ENCODE assay signal across 20 cellular contexts in genomic region chrX:96984538-96984937, GRCh38.
"Had no signal": no experiment of that assay in that cellular context is flagged by ENCODE, and none has a peak within 500 bp of the region (broad histone marks: within the 10 kb centered on the region; RNA-seq: fewer than 3 reads in every experiment).

No MANE protein-coding gene starts in this region.

- H3K4me3 ChIP-seq: MG63, SJSA1, SK-N-MC had no signal

- H3K27me3 ChIP-seq: MG63, SJSA1 had no signal

- H3K4me1 ChIP-seq: SJSA1 had no signal

- DNase-seq: Karpas-422, KG1, MG63, NCI-H1092, NCI-H1105 treated with DMSO at 0.1 percent for 48 hours, NCI-H1417 treated with DMSO at 0.1 percent for 48 hours, NCI-H146, NCI-H1694 treated with DMSO at 0.1 percent for 48 hours, NCI-H1930, NCI-H2081, NCI-H2107, NCI-H2227 treated with DMSO at 0.1 percent for 48 hours, NCI-H524, NCI-H69, NCI-H774, Right ventricle myocardium superior, RPMI8226, SIG-M5 had no signal

- H3K9me3 ChIP-seq: MG63, SJSA1 had no signal

- H3K27ac ChIP-seq: SJSA1, SK-N-MC had no signal

- H3K36me3 ChIP-seq: MG63, SJSA1 had no signal
